10 cellular contexts compared by ENCODE assay signal in genomic region chr2:98468621-98469236, GRCh38. TPM values are rescaled to one million over a fixed set of nuclear protein-coding genes. Genes with fewer than 3 reads are reported as not detected.
DNase-seq lines count a peak whose midpoint lies in the region; ATAC-seq lines count a peak whose summit lies in the region.
"Had no signal": no experiment of that assay in that cellular context is flagged by ENCODE, and none has a peak within 500 bp of the region (broad histone marks: within the 10 kb centered on the region; RNA-seq: fewer than 3 reads in every experiment).

No MANE protein-coding gene starts in this region.

- H3K36me3 ChIP-seq in Karpas-422 (ENCODE audit: insufficient read depth, low read length) = no peaks in the 10 kb centered on the region

- no peak overlapping the region for H3K9ac ChIP-seq in Karpas-422 (ENCODE audit: low read length)
- H3K9ac ChIP-seq: BLaER1 had no signal

- peaks cover 4% of the 10 kb centered on the region for H4K20me1 ChIP-seq in Karpas-422 (ENCODE audit: insufficient read depth, low read depth, low read length)

- peak; percentile 67 for DNase-seq in stimulated activated naive CD4-positive, alpha-beta T cell treated with Interleukin-2 at 50 U/mL for 16 hours (lab: John Stamatoyannopoulos, UW)
- DNase-seq in stimulated activated naive CD4-positive, alpha-beta T cell (lab: John Stamatoyannopoulos, UW) = no peak
- DNase-seq in Karpas-422 = no peak
- no peak for DNase-seq in activated gamma-delta T cell (lab: John Stamatoyannopoulos, UW)
- no peak for DNase-seq in NK-92 treated with Interleukin-12 subunit alpha and Interleukin-12 subunit beta, amount 100 ng/mL, for 24 hours (lab: John Stamatoyannopoulos, UW)
- DNase-seq in NCI-H1105 treated with DMSO at 0.1 percent for 48 hours (lab: John Stamatoyannopoulos, UW) = no peak

- no peak overlapping the region for H3K27ac ChIP-seq in Karpas-422 (ENCODE audit: low read length)
- H3K27ac ChIP-seq: BLaER1 had no signal

- H3K9me3 Mint-ChIP-seq in activated naive CD4-positive, alpha-beta T cell treated with anti-CD3 and anti-CD28 coated beads, Interleukin-2, amount 50 U/mL, for 24 hours = no peaks in the 10 kb centered on the region

- peak overlapping the region; percentile 93 for H3K27ac Mint-ChIP-seq in activated naive CD4-positive, alpha-beta T cell treated with anti-CD3 and anti-CD28 coated beads, Interleukin-2, amount 50 U/mL, for 24 hours

- no peak overlapping the region for H2AFZ ChIP-seq in Karpas-422 (ENCODE audit: low read length)

- H3K9me3 ChIP-seq in Karpas-422 (ENCODE audit: low read length) = no peaks in the 10 kb centered on the region

- H3K27me3 Mint-ChIP-seq in activated naive CD4-positive, alpha-beta T cell treated with anti-CD3 and anti-CD28 coated beads, Interleukin-2, amount 50 U/mL, for 24 hours = no peaks in the 10 kb centered on the region

- no peaks in the 10 kb centered on the region for H3K79me2 ChIP-seq in Karpas-422 (ENCODE audit: low read length)

- H3K4me3 ChIP-seq in Karpas-422 (ENCODE audit: low read length) = no peak overlapping the region
- H3K4me3 ChIP-seq: BLaER1 had no signal

- no peaks in the 10 kb centered on the region for H3K9me2 ChIP-seq in Karpas-422 (replicated peaks; ENCODE audit: insufficient read depth, low read length)

- H3K36me3 Mint-ChIP-seq in activated naive CD4-positive, alpha-beta T cell treated with anti-CD3 and anti-CD28 coated beads, Interleukin-2, amount 50 U/mL, for 24 hours = peaks cover 5% of the 10 kb centered on the region

- peak overlapping the region; percentile 53 for H3K4me3 Mint-ChIP-seq in activated naive CD4-positive, alpha-beta T cell treated with anti-CD3 and anti-CD28 coated beads, Interleukin-2, amount 50 U/mL, for 24 hours

- H3K4me1 Mint-ChIP-seq in activated naive CD4-positive, alpha-beta T cell treated with anti-CD3 and anti-CD28 coated beads, Interleukin-2, amount 50 U/mL, for 24 hours = peaks cover 98% of the 10 kb centered on the region

- H3K4me2 ChIP-seq in Karpas-422 (ENCODE audit: low read depth, low read length, poor library complexity, severe bottlenecking) = no peak overlapping the region
- H3K4me2 ChIP-seq: BLaER1 had no signal

- peaks cover 35% of the 10 kb centered on the region for H3K4me1 ChIP-seq in Karpas-422 (ENCODE audit: low read length)

- peak; percentile 43 for ATAC-seq in HG03457 (IDR thresholded peaks at IDR 0.05; ENCODE audit: unreplicated experiment)
- ATAC-seq: sciatic nerve had no signal

- H3K27me3 ChIP-seq in Karpas-422 (ENCODE audit: low read length) = no peaks in the 10 kb centered on the region
- H3K27me3 ChIP-seq: BLaER1 had no signal

RNA-seq across cellular contexts. Expression of gene INPP4A, which starts 24.1 kb away (rescaled TPM):
- total RNA-seq in Karpas-422 (2014; rRNA removed; shearing (Covaris generic); ENCODE audit: low replicate concordance) = 5.3 and 7.9 TPM in 2 replicates
